ENCODE assay signal across 15 cellular contexts in the genomic region with DNA sequence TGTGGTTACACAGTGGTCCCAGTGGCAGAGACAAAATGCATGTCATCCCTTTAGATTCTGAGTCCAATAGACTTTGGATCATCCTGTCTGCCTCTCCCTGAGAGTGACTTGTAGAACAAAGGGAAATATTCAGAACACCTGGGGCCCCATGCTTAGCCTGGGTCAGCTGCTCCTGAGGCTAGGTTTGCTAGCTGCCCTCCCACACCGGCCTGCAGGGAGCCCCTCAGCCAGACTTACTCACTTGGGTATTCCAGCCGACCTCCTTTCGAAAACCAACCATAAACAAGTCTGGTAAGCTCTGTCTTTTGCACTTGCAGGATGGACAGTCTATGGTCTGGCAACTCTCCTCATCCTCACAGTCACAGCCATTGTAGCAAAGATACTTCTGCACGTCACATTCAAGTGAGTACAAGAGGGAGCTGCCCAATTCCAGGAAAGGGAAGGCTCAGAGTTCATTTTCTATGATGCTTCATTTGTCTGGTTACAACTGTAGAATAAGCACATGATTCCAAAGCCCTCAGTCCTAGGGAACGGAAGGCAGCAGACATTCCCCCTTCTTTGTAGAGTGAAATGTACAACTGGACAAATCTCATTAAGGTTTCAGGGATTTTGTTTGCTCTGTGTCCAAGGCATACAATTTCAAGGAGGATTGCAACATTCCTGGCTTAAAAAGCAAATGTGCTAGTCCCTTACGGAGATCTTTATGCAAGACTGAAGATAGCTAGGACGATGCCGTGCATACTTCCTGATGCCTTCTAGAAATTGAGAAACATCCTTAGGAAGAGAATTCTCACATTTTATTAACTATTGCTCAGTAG.
A peak's percentile ranks its signal among the peaks of the same experiment; 100 is the strongest.
DNase-seq lines count a peak whose midpoint lies in the region; ATAC-seq and TF ChIP-seq lines count a peak whose summit lies in the region.
"Had no signal": no experiment of that assay in that cellular context is flagged by ENCODE, and none has a peak within 500 bp of the region (broad histone marks: within the 10 kb centered on the region; RNA-seq: fewer than 3 reads in every experiment).

No MANE protein-coding gene starts in this region.

- peak; percentile 88 for DNase-seq in AG10803 (ENCODE audit: low read depth)
- peak; percentile 93 for DNase-seq in amniotic epithelial cell (ENCODE audit: low read depth)
- DNase-seq in left ventricle myocardium inferior: no peak
- peak; percentile 38 for DNase-seq in prostate gland (ENCODE audit: low spot score)
- no peak for DNase-seq in superior temporal gyrus (ENCODE audit: extremely low spot score)
- no peak for DNase-seq in anterior cingulate cortex (lab: John Stamatoyannopoulos, UW)
- DNase-seq in GOT3 (lab: John Stamatoyannopoulos, UW): no peak
- DNase-seq: activated naive CD4-positive, alpha-beta T cell treated with Interleukin-2 at 50 U/mL for 16 hours; endodermal cell; glutamatergic neuron; NCI-H2081 treated with DMSO at 0.1 percent for 48 hours; T-helper 1 cell had no signal

- H3K36me3 ChIP-seq in left ventricle myocardium inferior: peaks cover 90% of the 10 kb centered on the region
- no peaks in the 10 kb centered on the region for H3K36me3 ChIP-seq in prostate gland
- H3K36me3 ChIP-seq: cardiac muscle cell had no signal

- no peak for TF ChIP-seq POLR2A in prostate gland (IDR thresholded peaks at IDR 0.05)

- H3K27ac ChIP-seq in left ventricle myocardium inferior (replicated peaks) (peak overlapping the region; percentile 23), prostate gland (no peak overlapping the region)
- H3K27ac ChIP-seq: cardiac muscle cell had no signal

- ATAC-seq in HG03196 (IDR thresholded peaks at IDR 0.05; ENCODE audit: unreplicated experiment): no peak
- ATAC-seq: WTC11 had no signal

- no peaks in the 10 kb centered on the region for H3K27me3 ChIP-seq in left ventricle myocardium inferior (ENCODE audit: low read depth)
- no peaks in the 10 kb centered on the region for H3K27me3 ChIP-seq in prostate gland (replicated peaks; ENCODE audit: insufficient read depth)
- H3K27me3 ChIP-seq: cardiac muscle cell had no signal

- H3K4me3 ChIP-seq in AG10803 (ENCODE audit: low read length): no peak overlapping the region
- H3K4me3 ChIP-seq in left ventricle myocardium inferior: no peak overlapping the region
- no peak overlapping the region for H3K4me3 ChIP-seq in prostate gland
- H3K4me3 ChIP-seq: cardiac muscle cell had no signal

- intact Hi-C loops in left ventricle myocardium inferior (cut with micrococcal nuclease): no loop called here
- intact Hi-C loops in prostate gland (cut with DNase I): no loop called here

- TF ChIP-seq CTCF in AG10803 (conservative IDR thresholded peaks at IDR 0.05; ENCODE audit: low read length) (no peak), left ventricle myocardium inferior (IDR thresholded peaks at IDR 0.05; ENCODE audit: borderline replicate concordance) (no peak), prostate gland (IDR thresholded peaks at IDR 0.05) (no peak)

- WGBS in prostate gland: 52% methylated on average over 8 of the region's 8 CpGs

- H3K9me3 ChIP-seq in left ventricle myocardium inferior (replicated peaks): no peaks in the 10 kb centered on the region
- H3K9me3 ChIP-seq in prostate gland: no peaks in the 10 kb centered on the region

- H3K4me1 ChIP-seq in left ventricle myocardium inferior (peaks cover 5% of the 10 kb centered on the region), prostate gland (replicated peaks) (no peaks in the 10 kb centered on the region)

Comparison
In these comparisons a context has a peak if more than half of its experiments do, and no peak if none do; other contexts are left out.
1. DNase-seq: peak in AG10803 (single experiment), amniotic epithelial cell (single experiment) and prostate gland (single experiment); none in left ventricle myocardium inferior (single experiment), superior temporal gyrus (single experiment), anterior cingulate cortex (0 of 58) and GOT3 (single experiment).